Comparison of ENCODE assay signal across 1 cellular context in the genomic region with DNA sequence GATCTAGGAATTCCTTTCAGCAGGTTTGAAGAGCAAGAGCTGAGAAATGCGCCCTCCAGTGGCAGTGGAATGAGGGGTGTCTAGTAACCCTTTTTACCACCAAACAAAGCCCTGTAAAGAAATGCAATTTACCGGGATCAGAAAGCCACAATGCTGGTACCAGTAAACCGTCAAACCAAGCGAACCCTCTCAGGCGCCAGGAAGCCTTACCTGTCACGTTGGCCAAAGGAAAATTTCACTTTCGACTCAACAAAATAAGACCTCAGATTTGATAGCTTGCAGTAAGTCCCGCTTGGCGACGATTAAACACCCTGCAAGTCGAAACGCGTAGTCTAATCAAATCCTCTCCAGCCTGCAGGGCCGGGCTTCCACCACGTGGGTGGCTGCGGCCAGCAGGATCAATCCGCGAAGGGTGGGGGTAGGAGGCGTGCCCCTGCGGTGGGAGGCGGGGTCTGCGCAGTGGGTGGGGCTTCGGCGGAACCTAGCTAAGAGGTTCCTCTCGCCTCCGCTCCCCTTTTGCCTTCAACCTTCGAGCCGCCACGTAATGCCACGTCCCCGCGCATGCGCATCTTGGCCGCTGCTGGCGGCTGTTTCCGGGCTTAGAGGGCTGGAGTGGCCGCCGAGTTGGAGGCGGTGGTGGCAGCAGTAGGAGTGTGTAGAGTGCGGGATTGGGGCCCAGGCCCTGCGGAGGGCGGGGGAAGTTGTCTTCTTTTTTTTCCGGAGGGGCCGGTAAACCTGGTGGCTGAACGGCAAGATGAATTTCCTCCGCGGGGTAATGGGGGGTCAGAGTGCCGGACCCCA.
A peak's percentile ranks its signal among the peaks of the same experiment; 100 is the strongest.
TF ChIP-seq lines count a peak whose summit lies in the region.

A gene with protein sequence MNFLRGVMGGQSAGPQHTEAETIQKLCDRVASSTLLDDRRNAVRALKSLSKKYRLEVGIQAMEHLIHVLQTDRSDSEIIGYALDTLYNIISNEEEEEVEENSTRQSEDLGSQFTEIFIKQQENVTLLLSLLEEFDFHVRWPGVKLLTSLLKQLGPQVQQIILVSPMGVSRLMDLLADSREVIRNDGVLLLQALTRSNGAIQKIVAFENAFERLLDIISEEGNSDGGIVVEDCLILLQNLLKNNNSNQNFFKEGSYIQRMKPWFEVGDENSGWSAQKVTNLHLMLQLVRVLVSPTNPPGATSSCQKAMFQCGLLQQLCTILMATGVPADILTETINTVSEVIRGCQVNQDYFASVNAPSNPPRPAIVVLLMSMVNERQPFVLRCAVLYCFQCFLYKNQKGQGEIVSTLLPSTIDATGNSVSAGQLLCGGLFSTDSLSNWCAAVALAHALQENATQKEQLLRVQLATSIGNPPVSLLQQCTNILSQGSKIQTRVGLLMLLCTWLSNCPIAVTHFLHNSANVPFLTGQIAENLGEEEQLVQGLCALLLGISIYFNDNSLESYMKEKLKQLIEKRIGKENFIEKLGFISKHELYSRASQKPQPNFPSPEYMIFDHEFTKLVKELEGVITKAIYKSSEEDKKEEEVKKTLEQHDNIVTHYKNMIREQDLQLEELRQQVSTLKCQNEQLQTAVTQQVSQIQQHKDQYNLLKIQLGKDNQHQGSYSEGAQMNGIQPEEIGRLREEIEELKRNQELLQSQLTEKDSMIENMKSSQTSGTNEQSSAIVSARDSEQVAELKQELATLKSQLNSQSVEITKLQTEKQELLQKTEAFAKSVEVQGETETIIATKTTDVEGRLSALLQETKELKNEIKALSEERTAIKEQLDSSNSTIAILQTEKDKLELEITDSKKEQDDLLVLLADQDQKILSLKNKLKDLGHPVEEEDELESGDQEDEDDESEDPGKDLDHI (plus strand): TSS at position 512 of the 801 bp plus-strand sequence. CDS start 243 bp downstream, at position 755.

TF ChIP-seq in HepG2, 621 proteins besides CTCF, POLR2A, EP300 and RAD21 (continued from another document):
- TF ChIP-seq, protein P1, sequence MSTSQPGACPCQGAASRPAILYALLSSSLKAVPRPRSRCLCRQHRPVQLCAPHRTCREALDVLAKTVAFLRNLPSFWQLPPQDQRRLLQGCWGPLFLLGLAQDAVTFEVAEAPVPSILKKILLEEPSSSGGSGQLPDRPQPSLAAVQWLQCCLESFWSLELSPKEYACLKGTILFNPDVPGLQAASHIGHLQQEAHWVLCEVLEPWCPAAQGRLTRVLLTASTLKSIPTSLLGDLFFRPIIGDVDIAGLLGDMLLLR (CRISPR knock-in tag; IDR thresholded peaks at IDR 0.05) = no peak
- peak; percentile 45; the same call in 1 of the 2 replicates for TF ChIP-seq SNAI1 (CRISPR knock-in tag; IDR thresholded peaks at IDR 0.05; ENCODE audit: borderline replicate concordance)
- peak; percentile 83 for TF ChIP-seq ZSCAN31 (CRISPR knock-in tag; IDR thresholded peaks at IDR 0.05; ENCODE audit: low read depth)
- 0 out of 2 replicates have a peak, but pooled peaks have one; percentile 59 for TF ChIP-seq ZNF614 (CRISPR knock-in tag; IDR thresholded peaks at IDR 0.05; ENCODE audit: borderline replicate concordance)
TF ChIP-seq in HepG2: peak in this region for 248.
